In the genomic region with DNA sequence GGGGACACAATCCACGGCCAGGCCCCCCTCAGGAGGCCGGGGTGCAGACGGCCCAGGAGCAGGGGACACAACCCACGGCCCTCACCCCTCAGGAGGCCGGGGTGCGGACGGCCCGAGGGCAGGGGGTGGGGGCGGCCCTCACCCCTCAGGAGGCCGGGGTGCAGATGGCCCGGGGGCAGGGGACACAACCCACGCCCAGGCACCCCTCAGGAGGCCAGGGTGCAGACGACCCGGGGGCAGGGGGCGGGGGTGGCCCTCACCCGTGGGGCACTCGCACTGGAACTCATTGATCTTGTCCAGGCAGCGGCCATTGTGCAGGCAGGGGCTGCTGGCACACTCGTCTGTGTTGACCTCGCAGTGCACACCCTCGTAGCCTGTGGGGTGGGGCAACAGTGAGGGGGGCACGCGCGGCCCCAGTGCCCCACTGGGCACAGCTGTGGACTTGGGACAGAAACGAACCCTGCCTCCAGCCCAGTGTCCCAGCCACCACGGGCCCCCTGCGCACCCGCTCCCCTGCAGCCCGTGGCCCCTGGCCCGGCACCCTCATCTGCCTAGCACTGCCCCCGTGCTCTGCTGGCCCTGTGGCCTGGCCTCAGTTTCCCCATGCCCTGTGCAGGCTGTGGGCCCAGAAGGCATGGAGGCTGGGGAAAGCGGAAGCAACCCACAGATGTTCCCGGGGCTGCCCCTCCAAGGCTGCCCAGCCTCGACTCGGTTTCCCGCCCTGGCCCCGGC, we compare ENCODE assay signal across 18 cellular contexts.
"Had no signal": no experiment of that assay in that cellular context is flagged by ENCODE, and none has a peak within 500 bp of the region (broad histone marks: within the 10 kb centered on the region; RNA-seq: fewer than 3 reads in every experiment).

No MANE protein-coding gene starts in this region.

- H3K4me1 Mint-ChIP-seq: memory B cell; stimulated activated effector memory CD8-positive, alpha-beta T cell treated with anti-CD3 and anti-CD28 coated beads, Interleukin-12 subunit alpha, Interleukin-12 subunit beta, amount 100 ng/mL, for 72 hours had no signal

- H3K27ac Mint-ChIP-seq: memory B cell; naive B cell; nephron progenitor cell; stimulated activated effector memory CD8-positive, alpha-beta T cell treated with anti-CD3 and anti-CD28 coated beads, Interleukin-12 subunit alpha, Interleukin-12 subunit beta, amount 100 ng/mL, for 72 hours had no signal

- H3K9me3 ChIP-seq: heart left ventricle, neutrophil, psoas muscle, right lobe of liver, stomach, thyroid gland, upper lobe of right lung, vagina had no signal

- H3K4me1 ChIP-seq: psoas muscle, vagina had no signal

- H3K4me3 Mint-ChIP-seq: memory B cell; naive B cell; nephron progenitor cell; stimulated activated effector memory CD8-positive, alpha-beta T cell treated with anti-CD3 and anti-CD28 coated beads, Interleukin-12 subunit alpha, Interleukin-12 subunit beta, amount 100 ng/mL, for 72 hours had no signal

- ATAC-seq: esophagus mucosa; heart left ventricle; psoas muscle; right lobe of liver; stimulated activated effector memory CD8-positive, alpha-beta T cell treated with anti-CD3 and anti-CD28 coated beads, Interleukin-12 subunit alpha, Interleukin-12 subunit beta, amount 100 ng/mL, for 72 hours; upper lobe of right lung had no signal

- H3K4me3 ChIP-seq: coronary artery, heart left ventricle, psoas muscle, right lobe of liver, stomach, thyroid gland, upper lobe of right lung, vagina had no signal

- H3K27ac ChIP-seq: coronary artery, neutrophil, psoas muscle, right lobe of liver, stomach, thyroid gland, upper lobe of right lung, vagina had no signal

- H3K9me3 Mint-ChIP-seq: memory B cell; naive B cell; nephron progenitor cell; stimulated activated effector memory CD8-positive, alpha-beta T cell treated with anti-CD3 and anti-CD28 coated beads, Interleukin-12 subunit alpha, Interleukin-12 subunit beta, amount 100 ng/mL, for 72 hours had no signal

- DNase-seq: effector CD8-positive, alpha-beta T cell; heart left ventricle; naive B cell; nephron progenitor cell; psoas muscle; retina; right lobe of liver; stimulated activated CD4-positive, alpha-beta T cell treated with anti-CD3 and anti-CD28 coated beads, Interleukin-4, amount 100 ng/mL, for 1 hour; stimulated activated CD8-positive, alpha-beta memory T cell treated with anti-CD3 and anti-CD28 coated beads, Interleukin-4, amount 100 ng/mL, for 48 hours; stomach; thyroid gland; upper lobe of right lung had no signal

- H3K27me3 Mint-ChIP-seq: memory B cell, naive B cell had no signal

- H3K27me3 ChIP-seq: heart left ventricle, neutrophil, right lobe of liver, stomach, thyroid gland, upper lobe of right lung, vagina had no signal
